Comparison of ENCODE assay signal across 23 cellular contexts in the genomic region with DNA sequence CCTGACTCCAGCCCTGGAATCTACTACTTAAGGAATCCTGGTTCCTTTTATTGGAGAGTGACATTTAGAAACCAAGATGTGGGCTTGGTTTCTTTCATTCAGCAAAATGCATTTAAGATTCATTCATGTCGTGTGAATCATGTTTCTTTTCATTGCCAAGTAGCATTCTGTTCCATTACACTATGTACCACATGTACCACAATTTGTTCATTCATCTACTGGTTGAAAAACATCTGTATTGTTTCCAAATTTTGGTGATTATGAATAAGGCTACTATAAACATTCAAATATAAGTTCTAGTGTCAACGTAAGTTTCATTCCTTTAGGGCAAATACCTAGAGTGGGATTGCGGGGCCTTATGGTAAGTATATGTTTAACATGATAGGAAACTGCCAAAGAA.
A peak's percentile ranks its signal among the peaks of the same experiment; 100 is the strongest.
DNase-seq lines count a peak whose midpoint lies in the region; ATAC-seq and TF ChIP-seq lines count a peak whose summit lies in the region.
"Had no signal": no experiment of that assay in that cellular context is flagged by ENCODE, and none has a peak within 500 bp of the region (broad histone marks: within the 10 kb centered on the region; RNA-seq: fewer than 3 reads in every experiment).

No MANE protein-coding gene starts in this region.

- H2AFZ ChIP-seq in ACC112 (ENCODE audit: low read length, unreplicated experiment): peak overlapping the region; percentile 62
- H2AFZ ChIP-seq in IMR-90 (replicated peaks; ENCODE audit: low read length, poor library complexity): no peak overlapping the region
- H2AFZ ChIP-seq: hepatocyte had no signal

- peak overlapping the region; percentile 33; the same call in 1 of the 2 replicates for H3K4me3 ChIP-seq in ACC112 (ENCODE audit: low read depth, low read length)
- H3K4me3 ChIP-seq in IMR-90 (ENCODE audit: insufficient read depth, low read depth, low read length): no peak overlapping the region
- H3K4me3 ChIP-seq in body of pancreas: no peak overlapping the region
- H3K4me3 ChIP-seq: BLaER1 treated with 17β-estradiol and CSF1 and Interleukin-3, amounts not matched to agents 10 nM and 100 nM; cardiac muscle cell; gastrocnemius medialis; hepatocyte; left lung had no signal

- H4K91ac ChIP-seq in IMR-90 (ENCODE audit: insufficient read depth, low read depth, low read length): no peak overlapping the region

- no peaks in the 10 kb centered on the region for H3K79me1 ChIP-seq in IMR-90 (ENCODE audit: low read depth in 1 of 2, low read length in 2 of 2)

- H2AK9ac ChIP-seq in IMR-90 (replicated peaks; ENCODE audit: low read depth, low read length, poor library complexity): no peak overlapping the region

- H3K79me2 ChIP-seq in ACC112 (ENCODE audit: control insufficient read depth, insufficient read depth, low read length, unreplicated experiment): no peaks in the 10 kb centered on the region
- H3K79me2 ChIP-seq: hepatocyte had no signal

- TF ChIP-seq POLR2A in IMR-90 (IDR thresholded peaks at IDR 0.05; ENCODE audit: low read depth, low read length) (no peak), body of pancreas (IDR thresholded peaks at IDR 0.05) (no peak)

- in situ Hi-C loops in IMR-90 (cut with MboI; ENCODE audit: low sequenced_read_pairs): no loop called here

- no peak for TF ChIP-seq CTCF in IMR-90 (conservative IDR thresholded peaks at IDR 0.05; ENCODE audit: low read depth, low read length)
- TF ChIP-seq CTCF in body of pancreas (IDR thresholded peaks at IDR 0.05): no peak

- DNase-seq in IMR-90 (peak; percentile 4), body of pancreas (no peak), fibroblast of the conjunctiva (ENCODE audit: low read depth) (peak; percentile 75), sciatic nerve (ENCODE audit: low spot score) (no peak), SW480 (ENCODE audit: low spot score) (no peak), medulla oblongata (ENCODE audit: extremely low spot score) (no peak)
- DNase-seq: activated CD4-positive, alpha-beta T cell treated with anti-CD3 and anti-CD28 coated beads, Interleukin-2, amount 50 U/mL, for 4 hours; activated CD8-positive, alpha-beta memory T cell treated with anti-CD3 and anti-CD28 coated beads, Interleukin-2, amount 50 U/mL, for 4 hours; COR-L47; gastrocnemius medialis; H9; immature natural killer cell; left lung; naive thymus-derived CD8-positive, alpha-beta T cell; NCI-H1092 treated with DMSO at 0.1 percent for 48 hours; NCI-H187 treated with DMSO at 0.1 percent for 48 hours; NCI-H69 had no signal

- H4K20me1 ChIP-seq in IMR-90 (ENCODE audit: insufficient read depth, low read length): no peaks in the 10 kb centered on the region
- H4K20me1 ChIP-seq: BLaER1 treated with 17β-estradiol and CSF1 and Interleukin-3, amounts not matched to agents 10 nM and 100 nM had no signal

- H2BK20ac ChIP-seq in IMR-90 (ENCODE audit: low read depth, low read length): no peak overlapping the region

- no peak overlapping the region for H4K8ac ChIP-seq in IMR-90 (ENCODE audit: low read depth in 2 of 2, low read length in 2 of 2)

- no peaks in the 10 kb centered on the region for H3K27me3 ChIP-seq in ACC112 (ENCODE audit: insufficient read depth, low read length)
- peaks cover 5% of the 10 kb centered on the region for H3K27me3 ChIP-seq in IMR-90 (ENCODE audit: control insufficient read depth, insufficient read depth, low read length)
- H3K27me3 ChIP-seq in body of pancreas: no peaks in the 10 kb centered on the region
- H3K27me3 ChIP-seq: BLaER1 treated with 17β-estradiol and CSF1 and Interleukin-3, amounts not matched to agents 10 nM and 100 nM; cardiac muscle cell; gastrocnemius medialis; hepatocyte; left lung had no signal

- H3K27ac ChIP-seq in ACC112 (ENCODE audit: low read depth, low read length) (peak overlapping the region; percentile 84), IMR-90 (ENCODE audit: insufficient read depth, low read length) (no peak overlapping the region), body of pancreas (no peak overlapping the region)
- H3K27ac ChIP-seq: BLaER1 treated with 17β-estradiol and CSF1 and Interleukin-3, amounts not matched to agents 10 nM and 100 nM; cardiac muscle cell; gastrocnemius medialis; hepatocyte; left lung had no signal

- no peak for TF ChIP-seq RAD21 in IMR-90 (IDR thresholded peaks at IDR 0.05; ENCODE audit: low read length)

- H2BK15ac ChIP-seq in IMR-90 (ENCODE audit: low read depth, low read length): no peak overlapping the region

- CTCF ChIA-PET in IMR-90 (lab: Yijun Ruan, JAX): no interaction called here

- dilution Hi-C loops in IMR-90 (cut with HindIII; ENCODE audit: low sequenced_read_pairs, unreplicated experiment): no loop called here

- H3K9me3 ChIP-seq in IMR-90 (ENCODE audit: control insufficient read depth, insufficient read depth, low read length) (no peaks in the 10 kb centered on the region), body of pancreas (no peaks in the 10 kb centered on the region)
- H3K9me3 ChIP-seq: gastrocnemius medialis, left lung had no signal

- no peak overlapping the region for H2BK120ac ChIP-seq in IMR-90 (ENCODE audit: low read depth, low read length)

- H3K14ac ChIP-seq in IMR-90 (replicated peaks; ENCODE audit: low read depth, low read length): no peak overlapping the region

- POLR2A ChIA-PET in IMR-90 (lab: Charles Lee; ENCODE audit: unreplicated experiment): no interaction called here

- whole genome bisulfite sequencing in IMR-90 (ENCODE audit: extremely low coverage in 2 of 2, insufficient read length in 1 of 2), 2 experiments: 80% methylated on average over 1 of the region's 3 CpGs; no CpG with 5 or more reads in 1 of the 2 experiments
- WGBS in body of pancreas, 2 donors: 66 to 74% methylated on average over 3 of the region's 3 CpGs

- no peak overlapping the region for H3K9ac ChIP-seq in IMR-90 (ENCODE audit: low read depth, low read length)
- H3K9ac ChIP-seq: BLaER1 treated with 17β-estradiol and CSF1 and Interleukin-3, amounts not matched to agents 10 nM and 100 nM had no signal

- no peak overlapping the region for H3K18ac ChIP-seq in IMR-90 (ENCODE audit: low read depth, low read length)

- H3K36me3 ChIP-seq in ACC112 (ENCODE audit: insufficient read depth, low read length) (no peaks in the 10 kb centered on the region; the same call in 1 of the 2 replicates), IMR-90 (ENCODE audit: control insufficient read depth, insufficient read depth, low read length) (no peaks in the 10 kb centered on the region), body of pancreas (replicated peaks in 1 of 2; ENCODE audit: insufficient read depth in 1 of 2, low read depth in 2 of 2) (no peaks in the 10 kb centered on the region)
- H3K36me3 ChIP-seq: BLaER1 treated with 17β-estradiol and CSF1 and Interleukin-3, amounts not matched to agents 10 nM and 100 nM; cardiac muscle cell; gastrocnemius medialis; left lung had no signal

- H3K4me2 ChIP-seq in IMR-90 (ENCODE audit: low read depth, low read length): no peak overlapping the region
- H3K4me2 ChIP-seq: BLaER1 treated with 17β-estradiol and CSF1 and Interleukin-3, amounts not matched to agents 10 nM and 100 nM; hepatocyte had no signal

- H2AK5ac ChIP-seq in IMR-90 (ENCODE audit: low read depth, low read length): no peak overlapping the region

- no peak overlapping the region for H2BK5ac ChIP-seq in IMR-90 (ENCODE audit: low read depth, low read length, poor library complexity, severe bottlenecking)

- no peak overlapping the region for H3K23ac ChIP-seq in IMR-90 (ENCODE audit: low read depth, low read length)

- intact Hi-C loops in IMR-90 (cut with micrococcal nuclease): no loop called here
- intact Hi-C loops in body of pancreas (cut with DNase I): no loop called here
- intact Hi-C loops in sciatic nerve (cut with DNase I): no loop called here

- no peak overlapping the region for H3K4ac ChIP-seq in IMR-90 (ENCODE audit: low read depth, low read length)

- ATAC-seq in IMR-90 (ENCODE audit: low read depth) (no peak), body of pancreas (peak; percentile 30), sciatic nerve (no peak), GM19463 (IDR thresholded peaks at IDR 0.05; ENCODE audit: unreplicated experiment) (no peak)
- ATAC-seq: left lung; naive thymus-derived CD8-positive, alpha-beta T cell; WTC11 had no signal

- H3K9me1 ChIP-seq in IMR-90 (ENCODE audit: insufficient read depth, low read length): no peaks in the 10 kb centered on the region

- no peak overlapping the region for H4K5ac ChIP-seq in IMR-90 (ENCODE audit: low read depth, low read length)

- no peak overlapping the region for H3K56ac ChIP-seq in IMR-90 (ENCODE audit: extremely low read depth, insufficient read depth, low read length)

- no TSS peak for BruUV-seq in IMR-90 (replicated peaks; lab: Mats Ljungman, UMichigan)

- H3K4me1 ChIP-seq in ACC112 (ENCODE audit: control insufficient read depth, insufficient read depth, low read length, unreplicated experiment) (peaks cover 32% of the 10 kb centered on the region), IMR-90 (ENCODE audit: control insufficient read depth, insufficient read depth, low read length) (no peaks in the 10 kb centered on the region), body of pancreas (no peaks in the 10 kb centered on the region)
- H3K4me1 ChIP-seq: BLaER1 treated with 17β-estradiol and CSF1 and Interleukin-3, amounts not matched to agents 10 nM and 100 nM; gastrocnemius medialis; left lung had no signal

TF ChIP-seq in IMR-90, 13 proteins besides CTCF, POLR2A, EP300 and RAD21:
- no peak for TF ChIP-seq RFX5 (IDR thresholded peaks at IDR 0.05; ENCODE audit: low read depth, low read length)

Comparison
In these comparisons a context has a peak if more than half of its experiments do, and no peak if none do; other contexts are left out.
1. DNase-seq: peak in IMR-90 (single experiment) and fibroblast of the conjunctiva (single experiment); none in body of pancreas (0 of 4), sciatic nerve (single experiment), SW480 (single experiment) and medulla oblongata (single experiment).